In genomic region chr17:48734328-48735056, GRCh38 we compare ENCODE assay signal across 20 cellular contexts. TPM values are rescaled to one million over a fixed set of nuclear protein-coding genes. Genes with fewer than 3 reads are reported as not detected.
A peak's percentile ranks its signal among the peaks of the same experiment; 100 is the strongest.
DNase-seq lines count a peak whose midpoint lies in the region; ATAC-seq and TF ChIP-seq lines count a peak whose summit lies in the region.
"Had no signal": no experiment of that assay in that cellular context is flagged by ENCODE, and none has a peak within 500 bp of the region (broad histone marks: within the 10 kb centered on the region; RNA-seq: fewer than 3 reads in every experiment).

No MANE protein-coding gene starts in this region.

- peak overlapping the region; percentile 4 for H3K27ac Mint-ChIP-seq in activated T-helper 1 cell treated with anti-CD3 and anti-CD28 coated beads, Interleukin-12 subunit alpha, Interleukin-12 subunit beta, Interleukin-2, Interleukin-4 antibody, amounts not matched to agents 30 ng/mL and 10 ng/mL and 1 ng/mL, durations not matched to agents 14 hours and 24 hours and 36 hours

- DNase-seq in DMS79 treated with DMSO at 0.1 percent for 48 hours (lab: John Stamatoyannopoulos, UW) (peak; percentile 40), DMS79 (lab: John Stamatoyannopoulos, UW) (no peak), mucosa of descending colon (no peak), upper lobe of right lung (peak; percentile 28), NOMO-1 treated with DMSO at 0.1 percent for 48 hours (lab: John Stamatoyannopoulos, UW; ENCODE audit: unreplicated experiment) (no peak), G401 (ENCODE audit: low spot score) (no peak)
- DNase-seq in activated T-helper 1 cell treated with anti-CD3 and anti-CD28 coated beads, Interleukin-12 subunit alpha, Interleukin-12 subunit beta, Interleukin-2, Interleukin-4 antibody, amounts not matched to agents 30 ng/mL and 10 ng/mL and 1 ng/mL, durations not matched to agents 14 hours and 24 hours and 36 hours (ENCODE audit: low spot score) = no peak
- DNase-seq: DMS53; GDM1; GM23248; NCI-H1048; NCI-H1694; NCI-H2107; NCI-H226; NCI-H69; NK-92 treated with Interleukin-12 subunit alpha and Interleukin-12 subunit beta, amount 100 ng/mL, for 24 hours; PC-9 had no signal

- in situ Hi-C loops in G401 (cut with HindIII; ENCODE audit: low sequenced_read_pairs) = no loop called here

- H3K9me3 ChIP-seq in mucosa of descending colon (no peaks in the 10 kb centered on the region), upper lobe of right lung (no peaks in the 10 kb centered on the region)

- H3K36me3 ChIP-seq in mucosa of descending colon (ENCODE audit: low read depth) (no peaks in the 10 kb centered on the region), upper lobe of right lung (no peaks in the 10 kb centered on the region)
- H3K36me3 ChIP-seq: BLaER1 had no signal

- H3K36me3 Mint-ChIP-seq in activated T-helper 1 cell treated with anti-CD3 and anti-CD28 coated beads, Interleukin-12 subunit alpha, Interleukin-12 subunit beta, Interleukin-2, Interleukin-4 antibody, amounts not matched to agents 30 ng/mL and 10 ng/mL and 1 ng/mL, durations not matched to agents 14 hours and 24 hours and 36 hours (ENCODE audit: low read depth) = peaks cover 4% of the 10 kb centered on the region

- H3K27me3 Mint-ChIP-seq in activated T-helper 1 cell treated with anti-CD3 and anti-CD28 coated beads, Interleukin-12 subunit alpha, Interleukin-12 subunit beta, Interleukin-2, Interleukin-4 antibody, amounts not matched to agents 30 ng/mL and 10 ng/mL and 1 ng/mL, durations not matched to agents 14 hours and 24 hours and 36 hours (ENCODE audit: insufficient read depth) = peaks cover 88% of the 10 kb centered on the region

- no peak overlapping the region for H3K27ac ChIP-seq in upper lobe of right lung
- H3K27ac ChIP-seq: 22Rv1, BLaER1, GM23248, PC-9 had no signal

- TF ChIP-seq CTCF in mucosa of descending colon (IDR thresholded peaks at IDR 0.05) = no peak
- TF ChIP-seq CTCF in upper lobe of right lung (IDR thresholded peaks at IDR 0.05) = no peak

- ATAC-seq in mucosa of descending colon (peak; percentile 19), upper lobe of right lung (no peak), GM18519 (IDR thresholded peaks at IDR 0.05; ENCODE audit: low FRiP score, unreplicated experiment) (no peak)

- H3K4me1 Mint-ChIP-seq in activated T-helper 1 cell treated with anti-CD3 and anti-CD28 coated beads, Interleukin-12 subunit alpha, Interleukin-12 subunit beta, Interleukin-2, Interleukin-4 antibody, amounts not matched to agents 30 ng/mL and 10 ng/mL and 1 ng/mL, durations not matched to agents 14 hours and 24 hours and 36 hours (ENCODE audit: low read depth) = peaks cover 25% of the 10 kb centered on the region

- H3K4me1 ChIP-seq in mucosa of descending colon (ENCODE audit: low read depth) (no peaks in the 10 kb centered on the region), upper lobe of right lung (peaks cover 5% of the 10 kb centered on the region)
- H3K4me1 ChIP-seq: BLaER1 had no signal

- H3K9me3 Mint-ChIP-seq in activated T-helper 1 cell treated with anti-CD3 and anti-CD28 coated beads, Interleukin-12 subunit alpha, Interleukin-12 subunit beta, Interleukin-2, Interleukin-4 antibody, amounts not matched to agents 30 ng/mL and 10 ng/mL and 1 ng/mL, durations not matched to agents 14 hours and 24 hours and 36 hours = no peaks in the 10 kb centered on the region

- H3K4me3 Mint-ChIP-seq in activated T-helper 1 cell treated with anti-CD3 and anti-CD28 coated beads, Interleukin-12 subunit alpha, Interleukin-12 subunit beta, Interleukin-2, Interleukin-4 antibody, amounts not matched to agents 30 ng/mL and 10 ng/mL and 1 ng/mL, durations not matched to agents 14 hours and 24 hours and 36 hours = no peak overlapping the region

- H3K27me3 ChIP-seq in upper lobe of right lung = peaks cover 99% of the 10 kb centered on the region

- intact Hi-C loops in activated T-helper 1 cell treated with anti-CD3 and anti-CD28 coated beads, Interleukin-12 subunit alpha, Interleukin-12 subunit beta, Interleukin-2, Interleukin-4 antibody, amounts not matched to agents 30 ng/mL and 10 ng/mL and 1 ng/mL, durations not matched to agents 14 hours and 24 hours and 36 hours (cut with micrococcal nuclease) = loop anchor here (5.0 kb wide), 1 partner anchor 268 kb away; no protein-coding TSS in a partner anchor
- intact Hi-C loops in mucosa of descending colon (cut with DNase I, micrococcal nuclease) (no loop called here), upper lobe of right lung (cut with DNase I) (no loop called here)

- H3K4me3 ChIP-seq in mucosa of descending colon (no peak overlapping the region), upper lobe of right lung (no peak overlapping the region)
- H3K4me3 ChIP-seq: BLaER1, GM23248, PC-9 had no signal

RNA-seq across cellular contexts. Expression of gene HOXB13, which starts 5.9 kb away (rescaled TPM):
- total RNA-seq in activated T-helper 1 cell treated with anti-CD3 and anti-CD28 coated beads, Interleukin-12 subunit alpha, Interleukin-12 subunit beta, Interleukin-2, Interleukin-4 antibody, amounts not matched to agents 30 ng/mL and 10 ng/mL and 1 ng/mL, durations not matched to agents 14 hours and 24 hours and 36 hours = not detected in 2 replicates
- total RNA-seq in mucosa of descending colon = 10 to 100 TPM; 12.2 to 65.4 (median 48.2) TPM
- not detected for total RNA-seq in upper lobe of right lung
- 54.8 and 60.5 TPM in 2 replicates for total RNA-seq in G401 (2014; rRNA removed; shearing (Covaris generic))
- total RNA-seq: GM23248, PC-9 had no signal

RNA-seq across cellular contexts. Expression of gene PRAC2, which starts 11.5 kb away (rescaled TPM):
- not detected in 2 replicates for total RNA-seq in activated T-helper 1 cell treated with anti-CD3 and anti-CD28 coated beads, Interleukin-12 subunit alpha, Interleukin-12 subunit beta, Interleukin-2, Interleukin-4 antibody, amounts not matched to agents 30 ng/mL and 10 ng/mL and 1 ng/mL, durations not matched to agents 14 hours and 24 hours and 36 hours
- total RNA-seq in mucosa of descending colon = 10 to 100 TPM in 2 of 3 donors, 1 to 10 TPM in 1; 6.6 to 24.0 (median 12.4) TPM
- not detected for total RNA-seq in upper lobe of right lung
- 9.5 and 42.2 TPM in 2 replicates for total RNA-seq in G401 (2014; rRNA removed; shearing (Covaris generic))
- total RNA-seq: GM23248, PC-9 had no signal

RNA-seq across cellular contexts. Expression of gene PRAC1, which starts 12.2 kb away (rescaled TPM):
- total RNA-seq in activated T-helper 1 cell treated with anti-CD3 and anti-CD28 coated beads, Interleukin-12 subunit alpha, Interleukin-12 subunit beta, Interleukin-2, Interleukin-4 antibody, amounts not matched to agents 30 ng/mL and 10 ng/mL and 1 ng/mL, durations not matched to agents 14 hours and 24 hours and 36 hours = not detected in 2 replicates
- total RNA-seq in mucosa of descending colon = 100 to 1,000 TPM in 2 of 3 donors, 10 to 100 TPM in 1; 32.2 to 180 (median 137) TPM
- not detected for total RNA-seq in upper lobe of right lung
- total RNA-seq in G401 (2014; rRNA removed; shearing (Covaris generic)) = 8.2 TPM in 1 of 2 replicates, not detected in the other
- total RNA-seq: GM23248, PC-9 had no signal

Comparison
In these comparisons a context has a peak if more than half of its experiments do, and no peak if none do; other contexts are left out.
1. DNase-seq: peak in DMS79 treated with DMSO at 0.1 percent for 48 hours (single experiment) and upper lobe of right lung (single experiment); none in DMS79 (single experiment), activated T-helper 1 cell treated with anti-CD3 and anti-CD28 coated beads, Interleukin-12 subunit alpha, Interleukin-12 subunit beta, Interleukin-2, Interleukin-4 antibody, amounts not matched to agents 30 ng/mL and 10 ng/mL and 1 ng/mL, durations not matched to agents 14 hours and 24 hours and 36 hours (single experiment), mucosa of descending colon (0 of 3), NOMO-1 treated with DMSO at 0.1 percent for 48 hours (single experiment) and G401 (single experiment).
2. RNA of gene HOXB13, which starts 5.9 kb away (total RNA-seq): 54.8 to 60.5 TPM in G401 and 12.2 to 65.4 TPM in mucosa of descending colon; not detected in activated T-helper 1 cell treated with anti-CD3 and anti-CD28 coated beads, Interleukin-12 subunit alpha, Interleukin-12 subunit beta, Interleukin-2, Interleukin-4 antibody, amounts not matched to agents 30 ng/mL and 10 ng/mL and 1 ng/mL, durations not matched to agents 14 hours and 24 hours and 36 hours and not detected in upper lobe of right lung (single experiment); every median in the first group is over 10 times any median in the second.